Comparison of ENCODE assay signal across 36 cellular contexts in the genomic region with DNA sequence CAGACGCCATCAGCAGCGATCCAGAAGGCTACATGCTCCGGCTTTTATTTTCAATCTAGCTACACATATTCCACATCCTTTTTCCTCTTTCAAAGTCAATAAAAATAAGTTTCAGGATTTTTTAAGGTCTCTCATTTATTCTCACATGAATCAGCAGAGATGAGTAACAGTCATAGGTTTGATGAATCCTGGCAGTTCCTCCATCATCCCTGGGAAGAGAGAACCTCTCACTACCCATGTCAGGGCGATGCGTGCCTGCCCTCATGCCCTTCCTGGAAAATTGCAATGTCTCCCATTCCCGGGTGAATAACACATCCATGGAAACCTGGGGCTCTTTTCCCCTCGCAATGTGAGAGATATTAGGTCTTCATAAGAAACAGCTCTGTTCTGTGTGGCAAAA.
"Had no signal": no experiment of that assay in that cellular context is flagged by ENCODE, and none has a peak within 500 bp of the region (broad histone marks: within the 10 kb centered on the region; RNA-seq: fewer than 3 reads in every experiment).

No MANE protein-coding gene starts in this region.

- H3K4me1 Mint-ChIP-seq: activated CD4-positive, alpha-beta memory T cell treated with anti-CD3 and anti-CD28 coated beads, Interleukin-2, amount 10 ng/mL, durations not matched to agents 7 days and 5 days; activated CD4-positive, alpha-beta T cell treated with anti-CD3 and anti-CD28 coated beads, Interleukin-2, amount 10 ng/mL, durations not matched to agents 7 days and 5 days; activated naive CD4-positive, alpha-beta T cell treated with anti-CD3 and anti-CD28 coated beads, Interleukin-2, amount 10 ng/mL, durations not matched to agents 7 days and 5 days; activated naive CD8-positive, alpha-beta T cell treated with anti-CD3 and anti-CD28 coated beads, Interleukin-2, amount 10 ng/mL, durations not matched to agents 7 days and 5 days; central memory CD8-positive, alpha-beta T cell; T-helper 17 cell had no signal

- H3K4me3 Mint-ChIP-seq: activated CD4-positive, alpha-beta memory T cell treated with anti-CD3 and anti-CD28 coated beads, Interleukin-2, amount 10 ng/mL, durations not matched to agents 7 days and 5 days; activated CD4-positive, alpha-beta T cell treated with anti-CD3 and anti-CD28 coated beads, Interleukin-2, amount 10 ng/mL, durations not matched to agents 7 days and 5 days; activated naive CD4-positive, alpha-beta T cell treated with anti-CD3 and anti-CD28 coated beads, Interleukin-2, amount 10 ng/mL, durations not matched to agents 7 days and 5 days; activated naive CD8-positive, alpha-beta T cell treated with anti-CD3 and anti-CD28 coated beads, Interleukin-2, amount 10 ng/mL, durations not matched to agents 7 days and 5 days; activated T-cell treated with anti-CD3 and anti-CD28 coated beads, Interleukin-2, amount 50 U/mL, for 24 hours; activated T-cell treated with anti-CD3 and anti-CD28 coated beads, Interleukin-2, amount 50 U/mL, for 72 hours; central memory CD8-positive, alpha-beta T cell; effector memory CD8-positive, alpha-beta T cell; T-helper 17 cell; T-helper 2 cell treated with Interferon-gamma antibody and Interleukin-4, amounts not matched to agents 5 μg/mL and 100 μg/mL, for 36 hours had no signal

- ATAC-seq: activated naive CD4-positive, alpha-beta T cell treated with anti-CD3 and anti-CD28 coated beads, Interleukin-2, amount 50 U/mL, for 72 hours; activated T-cell treated with anti-CD3 and anti-CD28 coated beads, Interleukin-2, amount 50 U/mL, for 72 hours; effector memory CD8-positive, alpha-beta T cell; foreskin keratinocyte; gastrocnemius medialis; heart right ventricle; T-helper 17 cell had no signal

- H3K36me3 Mint-ChIP-seq: activated naive CD4-positive, alpha-beta T cell treated with anti-CD3 and anti-CD28 coated beads, Interleukin-2, amount 10 ng/mL, durations not matched to agents 7 days and 5 days; activated naive CD4-positive, alpha-beta T cell treated with anti-CD3 and anti-CD28 coated beads, Interleukin-2, amount 50 U/mL, for 72 hours; activated naive CD8-positive, alpha-beta T cell treated with anti-CD3 and anti-CD28 coated beads, Interleukin-2, amount 10 ng/mL, durations not matched to agents 7 days and 5 days had no signal

- H3K9me3 Mint-ChIP-seq: activated CD4-positive, alpha-beta memory T cell treated with anti-CD3 and anti-CD28 coated beads, Interleukin-2, amount 10 ng/mL, durations not matched to agents 7 days and 5 days; activated CD4-positive, alpha-beta T cell treated with anti-CD3 and anti-CD28 coated beads, Interleukin-2, amount 10 ng/mL, durations not matched to agents 7 days and 5 days; activated naive CD4-positive, alpha-beta T cell treated with anti-CD3 and anti-CD28 coated beads, Interleukin-2, amount 10 ng/mL, durations not matched to agents 7 days and 5 days; activated naive CD4-positive, alpha-beta T cell treated with anti-CD3 and anti-CD28 coated beads, Interleukin-2, amount 50 U/mL, for 72 hours; activated naive CD8-positive, alpha-beta T cell treated with anti-CD3 and anti-CD28 coated beads, Interleukin-2, amount 10 ng/mL, durations not matched to agents 7 days and 5 days; activated T-cell treated with anti-CD3 and anti-CD28 coated beads, Interleukin-2, amount 50 U/mL, for 24 hours; activated T-cell treated with anti-CD3 and anti-CD28 coated beads, Interleukin-2, amount 50 U/mL, for 72 hours; central memory CD8-positive, alpha-beta T cell; effector memory CD8-positive, alpha-beta T cell; T-helper 2 cell treated with Interferon-gamma antibody and Interleukin-4, amounts not matched to agents 5 μg/mL and 100 μg/mL, for 36 hours had no signal

- H3K4me3 ChIP-seq: esophagus squamous epithelium, gastrocnemius medialis, heart right ventricle had no signal

- H3K4me1 ChIP-seq: esophagus squamous epithelium, foreskin keratinocyte, gastrocnemius medialis, heart right ventricle had no signal

- H3K27ac ChIP-seq: brain microvascular endothelial cell, epithelial cell of prostate, esophagus squamous epithelium, foreskin keratinocyte, gastrocnemius medialis, heart right ventricle had no signal

- DNase-seq: activated CD4-positive, alpha-beta memory T cell treated with anti-CD3 and anti-CD28 coated beads, Interleukin-2, amount 10 ng/mL, durations not matched to agents 7 days and 5 days; activated CD4-positive, alpha-beta T cell treated with anti-CD3 and anti-CD28 coated beads for 1 hour; activated CD4-positive, alpha-beta T cell treated with anti-CD3 and anti-CD28 coated beads for 4 hours; activated CD4-positive, alpha-beta T cell treated with anti-CD3 and anti-CD28 coated beads, Interleukin-2, amount 10 ng/mL, durations not matched to agents 7 days and 5 days; activated CD4-positive, alpha-beta T cell treated with anti-CD3 and anti-CD28 coated beads, Interleukin-2, amount 50 U/mL, for 4 hours; activated CD4-positive, CD25-positive, alpha-beta regulatory T cell; activated CD8-positive, alpha-beta memory T cell treated with anti-CD3 and anti-CD28 coated beads, Interleukin-2, amount 50 U/mL, for 48 hours; activated gamma-delta T cell; activated naive CD4-positive, alpha-beta T cell; activated naive CD4-positive, alpha-beta T cell treated with anti-CD3 and anti-CD28 coated beads, Interleukin-2, amount 10 ng/mL, durations not matched to agents 7 days and 5 days; activated naive CD8-positive, alpha-beta T cell treated with anti-CD3 and anti-CD28 coated beads, Interleukin-2, amount 10 ng/mL, durations not matched to agents 7 days and 5 days; activated T-cell treated with anti-CD3 and anti-CD28 coated beads for 4 hours; activated T-cell treated with anti-CD3 and anti-CD28 coated beads, Interleukin-2, amount 50 U/mL, for 24 hours; activated T-cell treated with anti-CD3 and anti-CD28 coated beads, Interleukin-2, amount 50 U/mL, for 72 hours; amniotic stem cell; anterior cingulate cortex; brain microvascular endothelial cell; cortex of kidney; dermis blood vessel endothelial cell; effector CD4-positive, alpha-beta T cell; effector memory CD8-positive, alpha-beta T cell; esophagus squamous epithelium; foreskin keratinocyte; gastrocnemius medialis; heart right ventricle; T-helper 1 cell; T-helper 17 cell; T1000 had no signal

- FAIRE-seq: astrocyte, bronchial epithelial cell, colon, endothelial cell of umbilical vein had no signal

- H3K9me3 ChIP-seq: esophagus squamous epithelium, gastrocnemius medialis, heart right ventricle had no signal

- H3K27me3 Mint-ChIP-seq: activated CD4-positive, alpha-beta memory T cell treated with anti-CD3 and anti-CD28 coated beads, Interleukin-2, amount 10 ng/mL, durations not matched to agents 7 days and 5 days had no signal

- H3K27me3 ChIP-seq: brain microvascular endothelial cell, esophagus squamous epithelium, foreskin keratinocyte had no signal

- H3K27ac Mint-ChIP-seq: activated CD4-positive, alpha-beta memory T cell treated with anti-CD3 and anti-CD28 coated beads, Interleukin-2, amount 10 ng/mL, durations not matched to agents 7 days and 5 days; activated CD4-positive, alpha-beta T cell treated with anti-CD3 and anti-CD28 coated beads, Interleukin-2, amount 10 ng/mL, durations not matched to agents 7 days and 5 days; activated naive CD4-positive, alpha-beta T cell treated with anti-CD3 and anti-CD28 coated beads, Interleukin-2, amount 10 ng/mL, durations not matched to agents 7 days and 5 days; activated naive CD4-positive, alpha-beta T cell treated with anti-CD3 and anti-CD28 coated beads, Interleukin-2, amount 50 U/mL, for 72 hours; activated naive CD8-positive, alpha-beta T cell treated with anti-CD3 and anti-CD28 coated beads, Interleukin-2, amount 10 ng/mL, durations not matched to agents 7 days and 5 days; activated T-cell treated with anti-CD3 and anti-CD28 coated beads, Interleukin-2, amount 50 U/mL, for 24 hours; activated T-cell treated with anti-CD3 and anti-CD28 coated beads, Interleukin-2, amount 50 U/mL, for 72 hours; effector memory CD8-positive, alpha-beta T cell; T-helper 17 cell; T-helper 2 cell treated with Interferon-gamma antibody and Interleukin-4, amounts not matched to agents 5 μg/mL and 100 μg/mL, for 36 hours had no signal

- H3K36me3 ChIP-seq: brain microvascular endothelial cell, esophagus squamous epithelium, gastrocnemius medialis, heart right ventricle had no signal
